In genomic region chr6:42879372-42880239, GRCh38 we compare ENCODE assay signal across 8 cellular contexts. TPM values are rescaled to one million over a fixed set of nuclear protein-coding genes. Genes with fewer than 3 reads are reported as not detected.
DNase-seq lines count a peak whose midpoint lies in the region; ATAC-seq and FAIRE-seq lines count a peak whose summit lies in the region.

TSS of gene RPL7L1 (plus strand) at chr6:42879616. CDS start at chr6:42879911, 295 bp downstream.

- DNase-seq in NCI-H146 treated with DMSO at 0.1 percent for 48 hours (lab: John Stamatoyannopoulos, UW; ENCODE audit: unreplicated experiment) = peak; percentile 98
- DNase-seq in amniotic stem cell (lab: John Stamatoyannopoulos, UW) = peak; percentile 77
- peak; percentile 89 for DNase-seq in left ventricle myocardium superior
- DNase-seq in pulmonary artery endothelial cell (ENCODE audit: low read depth, low spot score) = peak; percentile 78
- peak; percentile 76 for DNase-seq in urothelium cell line (ENCODE audit: low spot score)

- intact Hi-C loops in left ventricle myocardium superior (cut with micrococcal nuclease) = loop anchor here (10.0 kb wide), 1 partner anchor 215 kb away; no protein-coding TSS in a partner anchor

- H3K27ac Mint-ChIP-seq in T-helper 1 cell treated with Interleukin-12 subunit alpha and Interleukin-12 subunit beta and Interleukin-4 antibody, amounts not matched to agents 30 μg/mL and 1 μg/mL, for 36 hours = peak within 1 kb of the TSS; percentile 99

- H3K36me3 Mint-ChIP-seq in T-helper 1 cell treated with Interleukin-12 subunit alpha and Interleukin-12 subunit beta and Interleukin-4 antibody, amounts not matched to agents 30 μg/mL and 1 μg/mL, for 36 hours (ENCODE audit: low read depth) = peaks cover 23% of the 10 kb centered on the region

- H3K9me3 Mint-ChIP-seq in T-helper 1 cell treated with Interleukin-12 subunit alpha and Interleukin-12 subunit beta and Interleukin-4 antibody, amounts not matched to agents 30 μg/mL and 1 μg/mL, for 36 hours = no peaks in the 10 kb centered on the region

- H3K4me1 Mint-ChIP-seq in T-helper 1 cell treated with Interleukin-12 subunit alpha and Interleukin-12 subunit beta and Interleukin-4 antibody, amounts not matched to agents 30 μg/mL and 1 μg/mL, for 36 hours (ENCODE audit: low read depth) = peaks cover 6% of the 10 kb centered on the region

- no peaks in the 10 kb centered on the region for H3K27me3 Mint-ChIP-seq in T-helper 1 cell treated with Interleukin-12 subunit alpha and Interleukin-12 subunit beta and Interleukin-4 antibody, amounts not matched to agents 30 μg/mL and 1 μg/mL, for 36 hours (ENCODE audit: low read depth)

- FAIRE-seq in urothelium cell line (lab: Jason Lieb, UNC) = no peak

- ATAC-seq in GM18498 (IDR thresholded peaks at IDR 0.05; ENCODE audit: unreplicated experiment) (peak; percentile 90), HG02884 (IDR thresholded peaks at IDR 0.05; ENCODE audit: unreplicated experiment) (peak; percentile 86), left ventricle myocardium superior (peak; percentile 98)

- H3K4me3 Mint-ChIP-seq in T-helper 1 cell treated with Interleukin-12 subunit alpha and Interleukin-12 subunit beta and Interleukin-4 antibody, amounts not matched to agents 30 μg/mL and 1 μg/mL, for 36 hours = peak within 1 kb of the TSS; percentile 99

RNA-seq across cellular contexts. Expression of gene RPL7L1, which starts in this region (rescaled TPM):
- total RNA-seq in left ventricle myocardium superior (46.5 TPM), pulmonary artery endothelial cell (127 and 158 TPM in 2 replicates)

Comparison
In these comparisons a context has a peak if more than half of its experiments do, and no peak if none do; other contexts are left out.
1. Peak in every context shown above with its lines: DNase-seq and ATAC-seq.